In the genomic region with DNA sequence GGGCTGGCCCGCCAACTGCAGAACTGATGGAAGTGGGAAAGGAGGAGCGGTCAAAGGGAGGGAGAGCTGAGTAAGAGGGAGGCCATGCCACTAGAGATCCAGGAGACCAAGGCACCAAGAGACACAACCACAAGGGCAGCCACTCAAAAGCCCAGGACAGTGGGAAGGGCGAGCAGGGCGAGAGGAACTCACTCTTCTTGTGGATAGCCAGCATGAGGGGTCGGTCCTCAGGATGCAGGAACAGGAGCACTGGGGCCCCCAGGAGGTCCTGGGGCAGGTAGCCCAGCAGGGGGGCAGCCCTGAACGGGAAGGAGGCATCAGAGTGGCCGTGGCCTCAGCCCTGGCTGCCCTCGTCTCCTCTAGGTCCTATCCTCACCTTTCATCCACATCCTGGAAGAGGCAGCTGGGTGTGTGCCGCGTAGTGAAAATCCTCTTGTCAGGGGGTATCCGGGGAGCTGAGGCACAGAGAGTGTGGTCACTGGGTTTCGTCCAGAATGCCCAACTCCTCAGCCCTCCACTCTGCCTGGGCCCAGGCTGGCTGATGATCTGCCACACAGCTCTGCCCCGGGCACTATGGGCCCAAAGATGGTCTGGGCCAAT, we compare ENCODE assay signal across 20 cellular contexts. TPM values are rescaled to one million over a fixed set of nuclear protein-coding genes. Genes with fewer than 3 reads are reported as not detected.
DNase-seq lines count a peak whose midpoint lies in the region; ATAC-seq and TF ChIP-seq lines count a peak whose summit lies in the region.
"Had no signal": no experiment of that assay in that cellular context is flagged by ENCODE, and none has a peak within 500 bp of the region (broad histone marks: within the 10 kb centered on the region; RNA-seq: fewer than 3 reads in every experiment).

No MANE protein-coding gene starts in this region.

- H3K36me3 ChIP-seq in HEK293 (ENCODE audit: control insufficient read depth in 2 of 2, insufficient read depth in 1 of 2, low read length in 2 of 2) (peaks cover 0 to 66% of the 10 kb centered on the region in 2 experiments; a peak in 1 of 3 replicates), gastroesophageal sphincter (peaks cover 12 to 83% of the 10 kb centered on the region in 2 donors), gastrocnemius medialis (peaks cover 21 to 88% of the 10 kb centered on the region in 2 donors)

- no peak for DNase-seq in AG04450 (ENCODE audit: low read depth, low spot score)
- DNase-seq in gastrocnemius medialis, result no peak
- DNase-seq in NOMO-1 treated with DMSO at 0.1 percent for 48 hours (lab: John Stamatoyannopoulos, UW; ENCODE audit: unreplicated experiment), result no peak
- no peak for DNase-seq in DMS53 treated with DMSO at 0.1 percent for 48 hours (lab: John Stamatoyannopoulos, UW; ENCODE audit: unreplicated experiment)
- no peak for DNase-seq in dedifferentiated amniotic fluid mesenchymal stem cell (ENCODE audit: extremely low spot score)
- DNase-seq: amygdala; foreskin melanocyte; NCI-H2081; NCI-H510A treated with DMSO at 0.1 percent for 48 hours; SHP77; stimulated activated naive CD8-positive, alpha-beta T cell treated with anti-CD3 and anti-CD28 coated beads, Interleukin-15, Interleukin-2, amounts not matched to agents 100 U/mL and 50 U/mL, for 24 hours; T-helper 2 cell had no signal

- H3K9me3 ChIP-seq in AG04450 (ENCODE audit: control insufficient read depth, insufficient read depth, low read length) (no peaks in the 10 kb centered on the region; the same call in 1 of the 2 replicates), HEK293 (ENCODE audit: control insufficient read depth, insufficient read depth, low read depth, low read length) (no peaks in the 10 kb centered on the region), gastroesophageal sphincter (no peaks in the 10 kb centered on the region), gastrocnemius medialis (no peaks in the 10 kb centered on the region)

- H3K4me1 ChIP-seq in HEK293 (ENCODE audit: control insufficient read depth, insufficient read depth, low read length) (peaks cover under 1% of the 10 kb centered on the region; the same call in 1 of the 2 replicates), gastroesophageal sphincter (peaks cover 0 to 86% (median 24%) of the 10 kb centered on the region in 3 donors), gastrocnemius medialis (peaks cover 43 to 62% of the 10 kb centered on the region in 2 donors)

- no peak for TF ChIP-seq EP300 in gastroesophageal sphincter (IDR thresholded peaks at IDR 0.05)

- intact Hi-C loops in gastrocnemius medialis (cut with DNase I; ENCODE audit: low total_unique reads), result no loop called here

- no peak for TF ChIP-seq POLR2A in gastroesophageal sphincter (IDR thresholded peaks at IDR 0.05)
- TF ChIP-seq POLR2A in gastrocnemius medialis (IDR thresholded peaks at IDR 0.05), result no peak

- CTCF ChIA-PET in AG04450 (lab: Charles Lee), result interaction anchor here (1.1 kb wide), 1 partner anchor 9 kb away, joined by 4 read pairs; no protein-coding TSS in a partner anchor
- CTCF ChIA-PET in HEK293 (lab: Yijun Ruan, JAX), result interaction anchor here (0.5 to 2.8 kb wide), 4 partner anchors 13 to 114 kb away, joined by 3 to 13 read pairs (median 4); no protein-coding TSS in a partner anchor

- in situ Hi-C loops in gastrocnemius medialis (cut with MboI; ENCODE audit: low sequenced_read_pairs in 4 of 4), result no loop called here

- H3K4me3 ChIP-seq in AG04450 (ENCODE audit: low read depth, low read length) (no peak overlapping the region), HEK293 (ENCODE audit: low read depth, low read length) (no peak overlapping the region), gastroesophageal sphincter (no peak overlapping the region), gastrocnemius medialis (no peak overlapping the region)

- ATAC-seq in gastroesophageal sphincter (no peak), gastrocnemius medialis (no peak), HG02840 (IDR thresholded peaks at IDR 0.05; ENCODE audit: low FRiP score, unreplicated experiment) (no peak)
- ATAC-seq: activated T-helper 17 cell treated with anti-CD3 and anti-CD28 coated beads, Interleukin-2, amount 50 U/mL, for 72 hours; stimulated activated naive CD8-positive, alpha-beta T cell treated with anti-CD3 and anti-CD28 coated beads, Interleukin-15, Interleukin-2, amounts not matched to agents 100 U/mL and 50 U/mL, for 24 hours; WTC11 had no signal

- no peak for TF ChIP-seq CTCF in AG04450 (IDR thresholded peaks at IDR 0.05; ENCODE audit: low read depth, low read length)
- TF ChIP-seq CTCF in HEK293 (tag by site-specific recombination; IDR thresholded peaks at IDR 0.05), result no peak
- no peak for TF ChIP-seq CTCF in gastroesophageal sphincter (IDR thresholded peaks at IDR 0.05)
- no peak for TF ChIP-seq CTCF in gastrocnemius medialis (IDR thresholded peaks at IDR 0.05 in 4 of 5, conservative IDR thresholded peaks at IDR 0.05 in 1 of 5)

- WGBS in gastroesophageal sphincter (ENCODE audit: low coverage in 1 of 2), 2 donors, result 90 to 93% methylated on average over 2 to 5 of the region's 13 CpGs

- H3K27ac ChIP-seq in AG04450 (ENCODE audit: low read depth, low read length) (peak overlapping the region; percentile 21), HEK293 (ENCODE audit: extremely low read depth, low read depth, low read length) (no peak overlapping the region), gastroesophageal sphincter (peak overlapping the region; percentile 4 to 100 (median 99)), gastrocnemius medialis (peak overlapping the region; percentile 98 to 100 (median 100))
- H3K27ac ChIP-seq: HL-60 had no signal

- H3K27me3 ChIP-seq in AG04450 (ENCODE audit: control insufficient read depth, insufficient read depth, low read length) (no peaks in the 10 kb centered on the region), gastroesophageal sphincter (no peaks in the 10 kb centered on the region), gastrocnemius medialis (no peaks in the 10 kb centered on the region)

- POLR2A ChIA-PET in AG04450 (lab: Yijun Ruan, JAX) (no interaction called here), HEK293 (lab: Yijun Ruan, JAX) (interaction anchor here (1.0 kb wide), 1 partner anchor 9 kb away, joined by 3 read pairs; no protein-coding TSS in a partner anchor)

TF ChIP-seq in HEK293, 187 proteins besides CTCF, POLR2A, EP300 and RAD21:
- TF ChIP-seq ZNF623 (tag by site-specific recombination; IDR thresholded peaks at IDR 0.05), result 0 out of 2 replicates have a peak, but pooled peaks have one; percentile 24
- TF ChIP-seq ZNF510 (tag by site-specific recombination; IDR thresholded peaks at IDR 0.05; ENCODE audit: insufficient replicate concordance), result no peak

RNA-seq across cellular contexts. Expression of gene PER1, which starts 4.3 kb away (rescaled TPM):
- polyA plus RNA-seq in AG04450 (2011; rRNA removed), result 3.1 and 5.5 TPM in 2 replicates
- polyA minus RNA-seq in AG04450 (2011; rRNA and poly(A)+ RNA removed), result 11.4 and 19.0 TPM in 2 replicates
- total RNA-seq in gastroesophageal sphincter, result 100 to 1,000 TPM in 3 of 4 donors, 10 to 100 TPM in 1; 67.1 to 188 (median 136) TPM
- 100 to 1,000 TPM; 105 to 263 (median 164) TPM for total RNA-seq in gastrocnemius medialis

RNA-seq across cellular contexts. Expression of gene VAMP2, which starts 14.8 kb away (rescaled TPM):
- polyA plus RNA-seq in AG04450 (2011; rRNA removed), result 20.8 and 24.3 TPM in 2 replicates
- polyA minus RNA-seq in AG04450 (2011; rRNA and poly(A)+ RNA removed), result 9.4 and 13.1 TPM in 2 replicates
- total RNA-seq in gastroesophageal sphincter (10 to 100 TPM; 14.6 to 39.8 (median 33.4) TPM), gastrocnemius medialis (10 to 100 TPM; 10.9 to 37.0 (median 25.7) TPM)

RNA-seq across cellular contexts. Expression of gene HES7, which starts 24.0 kb away (rescaled TPM):
- polyA plus RNA-seq in AG04450 (2011; rRNA removed), result not detected in 2 replicates
- polyA minus RNA-seq in AG04450 (2011; rRNA and poly(A)+ RNA removed), result not detected in 2 replicates
- total RNA-seq in gastroesophageal sphincter, result under 1 TPM in 2 of 4 donors, not detected in 2; 0.89 to 0.94 TPM
- not detected for total RNA-seq in gastrocnemius medialis
- total RNA-seq: lower leg skin, renal cortical epithelial cell had no signal

RNA-seq across cellular contexts. Expression of gene TMEM107, which starts 28.3 kb away (rescaled TPM):
- 8.7 and 9.6 TPM in 2 replicates for polyA plus RNA-seq in AG04450 (2011; rRNA removed)
- polyA minus RNA-seq in AG04450 (2011; rRNA and poly(A)+ RNA removed), result 68.2 and 152 TPM in 2 replicates
- total RNA-seq in gastroesophageal sphincter (10 to 100 TPM; 11.2 to 18.8 (median 15.5) TPM), gastrocnemius medialis (1 to 10 TPM in 3 of 4 donors, under 1 TPM in 1; 0.75 to 5.7 (median 3.1) TPM)

RNA-seq across cellular contexts. Expression of gene ALOXE3, which starts 29.6 kb away (rescaled TPM):
- polyA plus RNA-seq in AG04450 (2011; rRNA removed), result 0.04 and 0.05 TPM in 2 replicates
- polyA minus RNA-seq in AG04450 (2011; rRNA and poly(A)+ RNA removed), result 0.09 TPM in 1 of 2 replicates, not detected in the other
- total RNA-seq in gastroesophageal sphincter (under 1 TPM in 1 of 4 donors, not detected in 3; 0.37 TPM), gastrocnemius medialis (not detected)
- total RNA-seq: renal cortical epithelial cell had no signal
